28 cellular contexts compared by ENCODE assay signal in the genomic region with DNA sequence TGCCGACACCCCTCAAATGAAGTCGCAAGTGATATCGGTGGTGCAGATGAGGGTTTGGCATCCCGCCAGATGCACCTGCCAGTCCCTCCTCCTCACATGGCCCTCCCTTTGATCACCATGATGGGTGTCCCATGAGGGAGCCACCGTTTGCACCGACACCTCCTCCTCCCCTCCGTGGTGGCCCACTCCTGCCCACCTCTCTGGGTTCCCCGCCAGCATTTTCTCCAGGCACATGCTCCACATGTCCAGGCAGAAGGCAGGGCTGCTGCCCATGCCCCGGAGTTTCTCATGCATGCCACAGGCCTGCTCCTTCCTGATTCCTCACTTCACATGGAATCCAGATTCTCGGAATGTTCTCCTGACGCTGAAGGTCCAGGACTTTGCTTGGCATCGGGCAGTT. TPM values are rescaled to one million over a fixed set of nuclear protein-coding genes. Genes with fewer than 3 reads are reported as not detected.
A peak's percentile ranks its signal among the peaks of the same experiment; 100 is the strongest.
DNase-seq lines count a peak whose midpoint lies in the region; ATAC-seq and TF ChIP-seq lines count a peak whose summit lies in the region.
"Had no signal": no experiment of that assay in that cellular context is flagged by ENCODE, and none has a peak within 500 bp of the region (broad histone marks: within the 10 kb centered on the region; RNA-seq: fewer than 3 reads in every experiment).

No MANE protein-coding gene starts in this region.

- H3K23ac ChIP-seq in trophoblast cell (ENCODE audit: low read length), result no peak overlapping the region

- peak overlapping the region; percentile 22 for H3K18ac ChIP-seq in trophoblast cell (ENCODE audit: low read length)

- no peak for TF ChIP-seq CTCF in HEK293 (tag by site-specific recombination; IDR thresholded peaks at IDR 0.05)
- TF ChIP-seq CTCF in chondrocyte (IDR thresholded peaks at IDR 0.05), result no peak
- no peak for TF ChIP-seq CTCF in transverse colon (IDR thresholded peaks at IDR 0.05)
- TF ChIP-seq CTCF in MCF 10A (IDR thresholded peaks at IDR 0.05; ENCODE audit: unreplicated experiment), result no peak

- TF ChIP-seq EP300 in transverse colon (IDR thresholded peaks at IDR 0.05; ENCODE audit: low read depth), result no peak

- TF ChIP-seq POLR2A in transverse colon (IDR thresholded peaks at IDR 0.05), result no peak

- no peak overlapping the region for H2BK5ac ChIP-seq in trophoblast cell (ENCODE audit: low read depth, low read length, poor library complexity)

- H2AFZ ChIP-seq in trophoblast cell (ENCODE audit: insufficient read depth, low read length, poor library complexity), result no peak overlapping the region

- no peak overlapping the region for H3K4ac ChIP-seq in trophoblast cell (ENCODE audit: low read depth, low read length)

- no peak overlapping the region for H3K4me3 Mint-ChIP-seq in chondrocyte (ENCODE audit: unreplicated experiment)
- H3K4me3 Mint-ChIP-seq in MCF 10A (ENCODE audit: unreplicated experiment), result no peak overlapping the region
- no peak overlapping the region for H3K4me3 Mint-ChIP-seq in naive thymus-derived CD8-positive, alpha-beta T cell
- H3K4me3 Mint-ChIP-seq: activated naive CD8-positive, alpha-beta T cell treated with anti-CD3 and anti-CD28 coated beads, Interleukin-2, amount 10 ng/mL, durations not matched to agents 7 days and 5 days; central memory CD8-positive, alpha-beta T cell; natural killer cell treated with Interleukin-12 subunit alpha and Interleukin-12 subunit beta and Interleukin-15 and Interleukin-18, amount 100 ng/mL, for 72 hours had no signal

- H3K4me1 ChIP-seq in HEK293 (ENCODE audit: control insufficient read depth, insufficient read depth, low read length) (peaks cover 8% of the 10 kb centered on the region; the same call in 1 of the 2 replicates), trophoblast cell (ENCODE audit: control insufficient read depth in 1 of 2, insufficient read depth in 2 of 2, low read length in 2 of 2) (peaks cover 17 to 34% of the 10 kb centered on the region in 2 experiments), transverse colon (peaks cover 22 to 49% (median 30%) of the 10 kb centered on the region in 4 donors)

- no TSS peak for BruUV-seq in MCF 10A (replicated peaks; lab: Mats Ljungman, UMichigan)

- no peak overlapping the region for H2BK120ac ChIP-seq in trophoblast cell (ENCODE audit: insufficient read depth, low read length, poor library complexity)

- peaks cover 85% of the 10 kb centered on the region for H3K4me1 Mint-ChIP-seq in chondrocyte (ENCODE audit: low read depth)
- H3K4me1 Mint-ChIP-seq in MCF 10A (ENCODE audit: insufficient read depth, unreplicated experiment), result peaks cover 16% of the 10 kb centered on the region
- H3K4me1 Mint-ChIP-seq in naive thymus-derived CD8-positive, alpha-beta T cell, result peaks cover 0 to 1% (median 0%) of the 10 kb centered on the region in 4 donors
- H3K4me1 Mint-ChIP-seq: activated naive CD8-positive, alpha-beta T cell treated with anti-CD3 and anti-CD28 coated beads, Interleukin-2, amount 10 ng/mL, durations not matched to agents 7 days and 5 days; central memory CD8-positive, alpha-beta T cell had no signal

- no CpG with 5 or more reads among the region's 12 CpGs for WGBS in trophoblast cell (ENCODE audit: extremely low coverage, insufficient coverage, insufficient read length)
- WGBS in transverse colon (ENCODE audit: low coverage in 1 of 2), 2 donors, result 71 to 89% methylated on average over 9 to 12 of the region's 12 CpGs

- POLR2A ChIA-PET in HEK293 (lab: Yijun Ruan, JAX) (no interaction called here), MCF 10A (lab: Yijun Ruan, JAX) (no interaction called here)
- POLR2A ChIA-PET in naive thymus-derived CD8-positive, alpha-beta T cell (lab: Charles Lee), result no interaction called here

- H3K9me3 Mint-ChIP-seq in chondrocyte (ENCODE audit: low read depth), result no peaks in the 10 kb centered on the region
- H3K9me3 Mint-ChIP-seq in MCF 10A (ENCODE audit: unreplicated experiment), result no peaks in the 10 kb centered on the region
- peaks cover 0 to 2% (median 0%) of the 10 kb centered on the region in 9 donors for H3K9me3 Mint-ChIP-seq in naive thymus-derived CD8-positive, alpha-beta T cell
- H3K9me3 Mint-ChIP-seq: activated naive CD8-positive, alpha-beta T cell treated with anti-CD3 and anti-CD28 coated beads, Interleukin-2, amount 10 ng/mL, durations not matched to agents 7 days and 5 days; central memory CD8-positive, alpha-beta T cell; natural killer cell treated with Interleukin-12 subunit alpha and Interleukin-12 subunit beta and Interleukin-15 and Interleukin-18, amount 100 ng/mL, for 72 hours had no signal

- H3K27ac Mint-ChIP-seq in chondrocyte (ENCODE audit: unreplicated experiment) (peak overlapping the region; percentile 77), MCF 10A (ENCODE audit: low read depth, unreplicated experiment) (no peak overlapping the region)
- no peak overlapping the region for H3K27ac Mint-ChIP-seq in naive thymus-derived CD8-positive, alpha-beta T cell
- H3K27ac Mint-ChIP-seq: activated naive CD8-positive, alpha-beta T cell treated with anti-CD3 and anti-CD28 coated beads, Interleukin-2, amount 10 ng/mL, durations not matched to agents 7 days and 5 days; natural killer cell treated with Interleukin-12 subunit alpha and Interleukin-12 subunit beta and Interleukin-15 and Interleukin-18, amount 100 ng/mL, for 72 hours had no signal

- H4K12ac ChIP-seq in trophoblast cell (ENCODE audit: low read depth, low read length), result no peak overlapping the region

- intact Hi-C loops in transverse colon (cut with DNase I; ENCODE audit: low total_unique reads), result no loop called here
- intact Hi-C loops in posterior cingulate gyrus (cut with DNase I), result no loop called here
- intact Hi-C loops in MCF 10A (cut with micrococcal nuclease), result no loop called here

- CTCF ChIA-PET in HEK293 (lab: Yijun Ruan, JAX), result no interaction called here
- CTCF ChIA-PET in MCF 10A (lab: Yijun Ruan, JAX), result interaction anchor here (1.5 kb wide), 1 partner anchor 14 kb away, joined by 3 read pairs; no protein-coding TSS in a partner anchor

- H3K9ac ChIP-seq in trophoblast cell (ENCODE audit: low read length), result no peak overlapping the region
- H3K9ac ChIP-seq: BLaER1 treated with 17β-estradiol and CSF1 and Interleukin-3, amounts not matched to agents 10 nM and 100 nM had no signal

- no peak overlapping the region for H3K14ac ChIP-seq in trophoblast cell (ENCODE audit: low read length)

- H4K91ac ChIP-seq in trophoblast cell (ENCODE audit: low read depth, low read length), result no peak overlapping the region

- no peak overlapping the region for H4K8ac ChIP-seq in trophoblast cell (ENCODE audit: low read depth, low read length)

- peaks cover 0 to 9% of the 10 kb centered on the region in 2 experiments; a peak in 1 of 3 replicates for H3K36me3 ChIP-seq in HEK293 (ENCODE audit: control insufficient read depth in 2 of 2, insufficient read depth in 1 of 2, low read length in 2 of 2)
- peaks cover 15 to 29% of the 10 kb centered on the region in 2 experiments for H3K36me3 ChIP-seq in trophoblast cell (ENCODE audit: control insufficient read depth in 1 of 2, insufficient read depth in 2 of 2, low read length in 2 of 2)
- H3K36me3 ChIP-seq in transverse colon, result no peaks in the 10 kb centered on the region
- H3K36me3 ChIP-seq: BLaER1 treated with 17β-estradiol and CSF1 and Interleukin-3, amounts not matched to agents 10 nM and 100 nM had no signal

- H3K36me3 Mint-ChIP-seq in chondrocyte (ENCODE audit: low read depth) (peaks cover 38% of the 10 kb centered on the region), MCF 10A (ENCODE audit: insufficient read depth, unreplicated experiment) (peaks cover 6% of the 10 kb centered on the region)
- no peaks in the 10 kb centered on the region for H3K36me3 Mint-ChIP-seq in naive thymus-derived CD8-positive, alpha-beta T cell
- H3K36me3 Mint-ChIP-seq: activated naive CD8-positive, alpha-beta T cell treated with anti-CD3 and anti-CD28 coated beads, Interleukin-2, amount 10 ng/mL, durations not matched to agents 7 days and 5 days; natural killer cell treated with Interleukin-12 subunit alpha and Interleukin-12 subunit beta and Interleukin-15 and Interleukin-18, amount 100 ng/mL, for 72 hours had no signal

- in situ Hi-C loops in transverse colon (cut with MboI; ENCODE audit: low pct_ligation_motif_present in 1 of 4, low pct_unique_long_range_greater_than_20kb in 1 of 4, low sequenced_read_pairs in 3 of 4), result no loop called here

- H3K79me2 ChIP-seq in trophoblast cell (ENCODE audit: control insufficient read depth, insufficient read depth, low read length, poor library complexity), result peaks cover 4% of the 10 kb centered on the region

- H2BK12ac ChIP-seq in trophoblast cell (ENCODE audit: low read length), result no peak overlapping the region

- no peaks in the 10 kb centered on the region for H3K27me3 Mint-ChIP-seq in chondrocyte (ENCODE audit: low read depth)
- no peaks in the 10 kb centered on the region for H3K27me3 Mint-ChIP-seq in MCF 10A (ENCODE audit: insufficient read depth, unreplicated experiment)
- peaks cover 3 to 34% (median 10%) of the 10 kb centered on the region in 5 donors for H3K27me3 Mint-ChIP-seq in naive thymus-derived CD8-positive, alpha-beta T cell

- DNase-seq in chondrocyte (ENCODE audit: low spot score), result no peak
- DNase-seq in trophoblast cell, result peak in 1 of 2 donors; percentile 54
- no peak for DNase-seq in transverse colon
- no peak for DNase-seq in posterior cingulate gyrus
- DNase-seq in MCF 10A (ENCODE audit: unreplicated experiment), result no peak
- DNase-seq in naive thymus-derived CD8-positive, alpha-beta T cell, result no peak
- DNase-seq: activated CD4-positive, alpha-beta T cell treated with anti-CD3 and anti-CD28 coated beads for 4 hours; activated effector memory CD4-positive, alpha-beta T cell treated with anti-CD3 and anti-CD28 coated beads, Interleukin-2, amount 50 U/mL, for 16 hours; activated naive CD8-positive, alpha-beta T cell treated with anti-CD3 and anti-CD28 coated beads, Interleukin-2, amount 10 ng/mL, durations not matched to agents 7 days and 5 days; Caco-2; DMS79; GF-D8; glutamatergic neuron; HCEC 1CT; islet precursor cell; midbrain; MM.1S; NCI-H146; NCI-H510A; PC-3; right cardiac atrium; Right ventricle myocardium superior; stimulated activated naive CD4-positive, alpha-beta T cell had no signal

- H3K27me3 ChIP-seq in trophoblast cell (ENCODE audit: insufficient read depth, low read length) (no peaks in the 10 kb centered on the region), transverse colon (no peaks in the 10 kb centered on the region)
- H3K27me3 ChIP-seq: BLaER1 treated with 17β-estradiol and CSF1 and Interleukin-3, amounts not matched to agents 10 nM and 100 nM had no signal

- H3K4me3 ChIP-seq in HEK293 (ENCODE audit: low read depth, low read length), result no peak overlapping the region
- no peak overlapping the region for H3K4me3 ChIP-seq in trophoblast cell (ENCODE audit: low read depth, low read length)
- no peak overlapping the region for H3K4me3 ChIP-seq in transverse colon
- H3K4me3 ChIP-seq: BLaER1 treated with 17β-estradiol and CSF1 and Interleukin-3, amounts not matched to agents 10 nM and 100 nM had no signal

- no peak overlapping the region for H2AK5ac ChIP-seq in trophoblast cell (ENCODE audit: low read length)

- ATAC-seq in naive thymus-derived CD8-positive, alpha-beta T cell, result no peak
- ATAC-seq: natural killer cell treated with Interleukin-12 subunit alpha and Interleukin-12 subunit beta and Interleukin-15 and Interleukin-18, amount 100 ng/mL, for 72 hours; PC-3; right cardiac atrium had no signal

- H3K9me3 ChIP-seq in HEK293 (ENCODE audit: control insufficient read depth, insufficient read depth, low read depth, low read length), result no peaks in the 10 kb centered on the region
- H3K9me3 ChIP-seq in trophoblast cell (ENCODE audit: insufficient read depth, low read depth, low read length), result no peaks in the 10 kb centered on the region
- no peaks in the 10 kb centered on the region for H3K9me3 ChIP-seq in transverse colon
- H3K9me3 ChIP-seq: BLaER1 treated with 17β-estradiol and CSF1 and Interleukin-3, amounts not matched to agents 10 nM and 100 nM; Caco-2 had no signal

- H3K79me1 ChIP-seq in trophoblast cell (ENCODE audit: low read length), result peaks cover 7% of the 10 kb centered on the region

- no peak overlapping the region for H3K27ac ChIP-seq in HEK293 (ENCODE audit: extremely low read depth, low read depth, low read length)
- no peak overlapping the region for H3K27ac ChIP-seq in trophoblast cell (ENCODE audit: low read depth, low read length)
- H3K27ac ChIP-seq in transverse colon, result peak overlapping the region in 3 of 4 donors; percentile 63 to 84 (median 80)
- H3K27ac ChIP-seq: BLaER1 treated with 17β-estradiol and CSF1 and Interleukin-3, amounts not matched to agents 10 nM and 100 nM had no signal

- no peak overlapping the region for H3K4me2 ChIP-seq in trophoblast cell (ENCODE audit: low read length)
- H3K4me2 ChIP-seq: BLaER1 treated with 17β-estradiol and CSF1 and Interleukin-3, amounts not matched to agents 10 nM and 100 nM had no signal

RNA-seq across cellular contexts. Expression of a gene that starts 49.3 kb away (rescaled TPM):
- total RNA-seq in chondrocyte, result 1,370 to 2,411 TPM (median 2,366 TPM) in 3 replicates
- polyA plus RNA-seq in trophoblast cell (2013), result 769 and 825 TPM in 2 replicates
- 100 to 1,000 TPM in 2 of 4 donors, 10 to 100 TPM in 2; 75.1 to 322 (median 115) TPM for total RNA-seq in transverse colon
- 54.6 and 66.0 TPM in 2 replicates for total RNA-seq in MCF 10A (2022)
- not detected for total RNA-seq in naive thymus-derived CD8-positive, alpha-beta T cell
- not detected for polyA plus RNA-seq in naive thymus-derived CD8-positive, alpha-beta T cell
- total RNA-seq: activated naive CD8-positive, alpha-beta T cell treated with anti-CD3 and anti-CD28 coated beads, Interleukin-2, amount 10 ng/mL, durations not matched to agents 7 days and 5 days; natural killer cell treated with Interleukin-12 subunit alpha and Interleukin-12 subunit beta and Interleukin-15 and Interleukin-18, amount 100 ng/mL, for 72 hours; T-helper 2 cell treated with Interferon-gamma antibody and Interleukin-4, amounts not matched to agents 100 ng/mL and 5 ng/mL, for 36 hours had no signal

RNA-seq across cellular contexts. Expression of a gene that starts 49.4 kb away (rescaled TPM):
- 2,319 to 5,210 TPM (median 5,209 TPM) in 3 replicates for total RNA-seq in chondrocyte
- polyA plus RNA-seq in trophoblast cell (2013), result 445 and 497 TPM in 2 replicates
- total RNA-seq in transverse colon, result 100 to 1,000 TPM in 2 of 4 donors, 10 to 100 TPM in 2; 46.4 to 180 (median 99.2) TPM
- 25.9 and 42.1 TPM in 2 replicates for total RNA-seq in MCF 10A (2022)
- total RNA-seq in naive thymus-derived CD8-positive, alpha-beta T cell, result not detected
- polyA plus RNA-seq in naive thymus-derived CD8-positive, alpha-beta T cell, result not detected
- total RNA-seq: activated naive CD8-positive, alpha-beta T cell treated with anti-CD3 and anti-CD28 coated beads, Interleukin-2, amount 10 ng/mL, durations not matched to agents 7 days and 5 days; natural killer cell treated with Interleukin-12 subunit alpha and Interleukin-12 subunit beta and Interleukin-15 and Interleukin-18, amount 100 ng/mL, for 72 hours; T-helper 2 cell treated with Interferon-gamma antibody and Interleukin-4, amounts not matched to agents 100 ng/mL and 5 ng/mL, for 36 hours had no signal

Comparison
In these comparisons a context has a peak if more than half of its experiments do, and no peak if none do; other contexts are left out.
1. H3K27ac ChIP-seq: peak in transverse colon (3 of 4); none in HEK293 (single experiment) and trophoblast cell (single experiment).
2. RNA of a gene that starts 49.3 kb away (total RNA-seq): 1,370 to 2,411 TPM in chondrocyte, 75.1 to 322 TPM in transverse colon and 54.6 to 66.0 TPM in MCF 10A; not detected in naive thymus-derived CD8-positive, alpha-beta T cell; every median in the first group is over 10 times any median in the second.
3. RNA of a gene that starts 49.4 kb away (total RNA-seq): 2,319 to 5,210 TPM in chondrocyte, 46.4 to 180 TPM in transverse colon and 25.9 to 42.1 TPM in MCF 10A; not detected in naive thymus-derived CD8-positive, alpha-beta T cell; every median in the first group is over 10 times any median in the second.